1 cellular context compared by ENCODE assay signal in genomic region chr18:21298351-21298750, GRCh38.
TF ChIP-seq lines count a peak whose summit lies in the region.

No MANE protein-coding gene starts in this region.

TF ChIP-seq in H1, 55 proteins besides CTCF, POLR2A, EP300 and RAD21 (continued from another document):
- TF ChIP-seq CBX5 (IDR thresholded peaks at IDR 0.05; ENCODE audit: low read depth, low read length) (no peak), SIN3A (conservative IDR thresholded peaks at IDR 0.05 in 1 of 2, IDR thresholded peaks at IDR 0.05 in 1 of 2; ENCODE audit: low read depth in 1 of 2, low read length in 2 of 2) (no peak), MAX (IDR thresholded peaks at IDR 0.05) (no peak), GABPA (IDR thresholded peaks at IDR 0.05; ENCODE audit: borderline replicate concordance, insufficient read depth, low read length) (no peak), CHD2 (IDR thresholded peaks at IDR 0.05; ENCODE audit: low read length) (no peak), ATF3 (IDR thresholded peaks at IDR 0.05; ENCODE audit: insufficient read depth, low read depth, low read length) (no peak), EGR1 (IDR thresholded peaks at IDR 0.05; ENCODE audit: borderline replicate concordance, low read depth, low read length) (no peak), SP4 (IDR thresholded peaks at IDR 0.05; ENCODE audit: low read length) (no peak)
